ENCODE assay signal across 10 cellular contexts in genomic region chr3:29335921-29336320, GRCh38. TPM values are rescaled to one million over a fixed set of nuclear protein-coding genes. Genes with fewer than 3 reads are reported as not detected.
A peak's percentile ranks its signal among the peaks of the same experiment; 100 is the strongest.
DNase-seq lines count a peak whose midpoint lies in the region; ATAC-seq and TF ChIP-seq lines count a peak whose summit lies in the region.
"Had no signal": no experiment of that assay in that cellular context is flagged by ENCODE, and none has a peak within 500 bp of the region (broad histone marks: within the 10 kb centered on the region; RNA-seq: fewer than 3 reads in every experiment).

No MANE protein-coding gene starts in this region.

- DNase-seq in MG63 (no peak), choroid plexus epithelial cell (ENCODE audit: low read depth) (peak; percentile 42), D341Med (ENCODE audit: low spot score) (no peak), NAMALWA (ENCODE audit: low spot score) (no peak), substantia nigra (lab: John Stamatoyannopoulos, UW) (no peak)
- no peak for DNase-seq in activated naive CD4-positive, alpha-beta T cell treated with anti-CD3 and anti-CD28 coated beads, Interleukin-2, amount 50 U/mL, for 72 hours (ENCODE audit: low spot score in 2 of 2)
- DNase-seq: DND-41 had no signal

- H3K27ac Mint-ChIP-seq in activated naive CD4-positive, alpha-beta T cell treated with anti-CD3 and anti-CD28 coated beads, Interleukin-2, amount 50 U/mL, for 72 hours: no peak overlapping the region

- H3K9me3 ChIP-seq in MG63 (no peaks in the 10 kb centered on the region), mesodermal cell (ENCODE audit: control insufficient read depth, low read length) (no peaks in the 10 kb centered on the region), thymus (ENCODE audit: control insufficient read depth) (no peaks in the 10 kb centered on the region)

- peak overlapping the region; percentile 32 for H3K4me3 ChIP-seq in MG63
- peak overlapping the region; percentile 47 for H3K4me3 ChIP-seq in choroid plexus epithelial cell (ENCODE audit: low read depth, low read length)
- no peak overlapping the region for H3K4me3 ChIP-seq in mesodermal cell (ENCODE audit: extremely low read depth, insufficient read depth, low read length, poor library complexity, severe bottlenecking)
- no peak overlapping the region for H3K4me3 ChIP-seq in thymus (ENCODE audit: low read length)
- H3K4me3 ChIP-seq: PC-9 had no signal

- peaks cover 0 to 3% of the 10 kb centered on the region in 2 donors for H3K9me3 Mint-ChIP-seq in activated naive CD4-positive, alpha-beta T cell treated with anti-CD3 and anti-CD28 coated beads, Interleukin-2, amount 50 U/mL, for 72 hours

- H3K36me3 ChIP-seq in MG63 (no peaks in the 10 kb centered on the region), mesodermal cell (ENCODE audit: control insufficient read depth, insufficient read depth, low read length) (no peaks in the 10 kb centered on the region), thymus (ENCODE audit: control insufficient read depth, insufficient read depth) (no peaks in the 10 kb centered on the region)

- TF ChIP-seq CTCF in choroid plexus epithelial cell (conservative IDR thresholded peaks at IDR 0.05; ENCODE audit: low read depth, low read length): no peak

- no peaks in the 10 kb centered on the region for H3K36me3 Mint-ChIP-seq in activated naive CD4-positive, alpha-beta T cell treated with anti-CD3 and anti-CD28 coated beads, Interleukin-2, amount 50 U/mL, for 72 hours

- no peak for ATAC-seq in activated naive CD4-positive, alpha-beta T cell treated with anti-CD3 and anti-CD28 coated beads, Interleukin-2, amount 50 U/mL, for 72 hours

- 73 to 82% methylated on average over 3 of the region's 4 CpGs for WGBS in mesodermal cell (ENCODE audit: insufficient coverage in 2 of 2), 2 experiments
- WGBS in thymus: 92% methylated on average over 4 of the region's 4 CpGs

- no peaks in the 10 kb centered on the region for H3K27me3 ChIP-seq in MG63
- no peaks in the 10 kb centered on the region for H3K27me3 ChIP-seq in thymus (ENCODE audit: control insufficient read depth, insufficient read depth)

- peak overlapping the region; percentile 97 for H3K27ac ChIP-seq in mesodermal cell (ENCODE audit: low read depth, low read length, severe bottlenecking)
- H3K27ac ChIP-seq in thymus (ENCODE audit: low read depth): peak overlapping the region; percentile 26
- H3K27ac ChIP-seq in substantia nigra (ENCODE audit: low read depth, low read length, poor library complexity, severe bottlenecking): no peak overlapping the region
- H3K27ac ChIP-seq: PC-9 had no signal

- peaks cover 34% of the 10 kb centered on the region for H3K4me1 ChIP-seq in mesodermal cell (ENCODE audit: control insufficient read depth, insufficient read depth, low read length, poor library complexity, severe bottlenecking)
- no peaks in the 10 kb centered on the region for H3K4me1 ChIP-seq in thymus (ENCODE audit: control insufficient read depth, insufficient read depth, low read length)

RNA-seq across cellular contexts. Expression of gene RBMS3, which starts 55.0 kb away (rescaled TPM):
- 3.0 and 12.0 TPM in 2 replicates for total RNA-seq in MG63 (2014; rRNA removed; shearing (Covaris generic); ENCODE audit: low replicate concordance)
- 26.3 TPM for polyA plus RNA-seq in mesodermal cell (2013, experiment 1 of 2)
- 24.8 TPM for polyA plus RNA-seq in mesodermal cell (2013, experiment 2 of 2)
- polyA plus RNA-seq in thymus: 12.8 TPM
- total RNA-seq in activated naive CD4-positive, alpha-beta T cell treated with anti-CD3 and anti-CD28 coated beads, Interleukin-2, amount 50 U/mL, for 72 hours: 1 to 10 TPM in 1 of 2 donors, not detected in 1; 3.3 TPM

Comparison
In these comparisons a context has a peak if more than half of its experiments do, and no peak if none do; other contexts are left out.
1. H3K4me3 ChIP-seq: peak in MG63 (single experiment) and choroid plexus epithelial cell (single experiment); none in mesodermal cell (single experiment) and thymus (single experiment).